ENCODE assay signal across 8 cellular contexts in genomic region chr11:60700689-60701508, GRCh38.
A peak's percentile ranks its signal among the peaks of the same experiment; 100 is the strongest.
DNase-seq lines count a peak whose midpoint lies in the region; ATAC-seq and TF ChIP-seq lines count a peak whose summit lies in the region.

No MANE protein-coding gene starts in this region.

- H3K27me3 Mint-ChIP-seq in nephron (ENCODE audit: low read depth), result no peaks in the 10 kb centered on the region

- H3K27ac Mint-ChIP-seq in nephron, result peak overlapping the region in 1 of 3 experiments; percentile 38

- no peak overlapping the region for H3K27ac ChIP-seq in brain microvascular endothelial cell

- no peaks in the 10 kb centered on the region for H3K36me3 ChIP-seq in brain microvascular endothelial cell (replicated peaks)

- H3K27me3 ChIP-seq in brain microvascular endothelial cell (replicated peaks), result no peaks in the 10 kb centered on the region

- peaks cover 10% of the 10 kb centered on the region for H3K4me1 Mint-ChIP-seq in nephron

- no peak for ATAC-seq in HG02973 (IDR thresholded peaks at IDR 0.05; ENCODE audit: unreplicated experiment)

- no peaks in the 10 kb centered on the region for H3K36me3 Mint-ChIP-seq in nephron (ENCODE audit: low read depth)

- H3K4me3 Mint-ChIP-seq in nephron, result no peak overlapping the region

- TF ChIP-seq CTCF in GM13976 (IDR thresholded peaks at IDR 0.05; ENCODE audit: borderline replicate concordance, control extremely low read depth, extremely low read depth, insufficient read depth, missing control alignments) (peak; percentile 38), brain microvascular endothelial cell (IDR thresholded peaks at IDR 0.05; ENCODE audit: low read depth, low read length, missing control alignments) (peak; percentile 49), nephron (IDR thresholded peaks at IDR 0.05; ENCODE audit: unreplicated experiment in 3 of 3) (peak; percentile 38 to 46 (median 44))

- H3K4me3 ChIP-seq in brain microvascular endothelial cell (ENCODE audit: low read depth, low read length), result no peak overlapping the region

- no peaks in the 10 kb centered on the region for H3K9me3 Mint-ChIP-seq in nephron

- peak; percentile 49 for DNase-seq in GM13976 (ENCODE audit: low spot score)
- peak; percentile 30 for DNase-seq in NCI-H1436 treated with DMSO at 0.1 percent for 48 hours (lab: John Stamatoyannopoulos, UW)
- DNase-seq in brain microvascular endothelial cell, result no peak
- DNase-seq in activated CD4-positive, CD25-positive, alpha-beta regulatory T cell (lab: John Stamatoyannopoulos, UW), result no peak
- DNase-seq in activated CD4-positive, alpha-beta T cell treated with anti-CD3 and anti-CD28 coated beads for 48 hours, result no peak
- DNase-seq in SKM-1 treated with dmso at 0.1 percent for 144 hours (lab: John Stamatoyannopoulos, UW; ENCODE audit: unreplicated experiment), result no peak

- in situ Hi-C loops in GM13976 (cut with MboI; ENCODE audit: low sequenced_read_pairs, unreplicated experiment), result no loop called here
- in situ Hi-C loops in brain microvascular endothelial cell (cut with HindIII; ENCODE audit: low pct_ligation_motif_present, low sequenced_read_pairs), result no loop called here

Comparison
In these comparisons a context has a peak if more than half of its experiments do, and no peak if none do; other contexts are left out.
1. DNase-seq: peak in GM13976 (single experiment) and NCI-H1436 treated with DMSO at 0.1 percent for 48 hours (single experiment); none in brain microvascular endothelial cell (single experiment), activated CD4-positive, CD25-positive, alpha-beta regulatory T cell (0 of 4), activated CD4-positive, alpha-beta T cell treated with anti-CD3 and anti-CD28 coated beads for 48 hours (single experiment) and SKM-1 treated with dmso at 0.1 percent for 144 hours (single experiment).
2. Peak in every context shown above with its lines, with median percentiles within 50 percentile points of each other: CTCF ChIP-seq.